ENCODE assay signal across 2 cellular contexts in genomic region chr16:88456356-88457292, GRCh38.
A peak's percentile ranks its signal among the peaks of the same experiment; 100 is the strongest.
TF ChIP-seq lines count a peak whose summit lies in the region.

No MANE protein-coding gene starts in this region.

TF ChIP-seq in A549, 52 proteins besides CTCF, POLR2A, EP300 and RAD21:
- TF ChIP-seq HMGXB4 (CRISPR knock-in tag; IDR thresholded peaks at IDR 0.05; ENCODE audit: borderline replicate concordance), result no peak
- TF ChIP-seq SREBF2 (IDR thresholded peaks at IDR 0.05), result no peak

TF ChIP-seq in HepG2, 621 proteins besides CTCF, POLR2A, EP300 and RAD21 (continued from another document):
- TF ChIP-seq TIGD3 (CRISPR knock-in tag; IDR thresholded peaks at IDR 0.05; ENCODE audit: borderline replicate concordance) (no peak), MXI1 (IDR thresholded peaks at IDR 0.05; ENCODE audit: borderline replicate concordance, low read depth, low read length) (0 out of 3 replicates have a peak, but pooled peaks have one; percentile 11), AGO2 (optimal IDR thresholded peaks at IDR 0.05; ENCODE audit: low read depth, low read length) (peak; percentile 21), SAFB2 (CRISPR knock-in tag; IDR thresholded peaks at IDR 0.05; ENCODE audit: borderline replicate concordance, low read depth) (no peak), ZNF282 (IDR thresholded peaks at IDR 0.05; ENCODE audit: partially characterized antibody) (no peak), ZMYM3 (CRISPR knock-in tag; IDR thresholded peaks at IDR 0.05) (peak; percentile 27), MTA1 (CRISPR knock-in tag; IDR thresholded peaks at IDR 0.05; ENCODE audit: borderline replicate concordance) (0 out of 2 replicates have a peak, but pooled peaks have one; percentile 6), AKAP8 (CRISPR knock-in tag; IDR thresholded peaks at IDR 0.05) (no peak), JUND (CRISPR knock-in tag; IDR thresholded peaks at IDR 0.05) (no peak), MATR3 (CRISPR knock-in tag; IDR thresholded peaks at IDR 0.05) (no peak), TFDP1 (CRISPR knock-in tag; IDR thresholded peaks at IDR 0.05; ENCODE audit: borderline replicate concordance) (no peak), ZNF629 (CRISPR knock-in tag; conservative IDR thresholded peaks at IDR 0.05) (peak; percentile 39; the same call in 1 of the 2 replicates), FIP1L1 (IDR thresholded peaks at IDR 0.05; ENCODE audit: borderline replicate concordance, insufficient read depth, low read depth, low read length) (0 out of 2 replicates have a peak, but pooled peaks have one; percentile 45), HNRNPL (IDR thresholded peaks at IDR 0.05; ENCODE audit: low read depth, low read length) (peak; percentile 95), KLF11 (CRISPR knock-in tag; IDR thresholded peaks at IDR 0.05) (no peak)
- TF ChIP-seq, protein P1, sequence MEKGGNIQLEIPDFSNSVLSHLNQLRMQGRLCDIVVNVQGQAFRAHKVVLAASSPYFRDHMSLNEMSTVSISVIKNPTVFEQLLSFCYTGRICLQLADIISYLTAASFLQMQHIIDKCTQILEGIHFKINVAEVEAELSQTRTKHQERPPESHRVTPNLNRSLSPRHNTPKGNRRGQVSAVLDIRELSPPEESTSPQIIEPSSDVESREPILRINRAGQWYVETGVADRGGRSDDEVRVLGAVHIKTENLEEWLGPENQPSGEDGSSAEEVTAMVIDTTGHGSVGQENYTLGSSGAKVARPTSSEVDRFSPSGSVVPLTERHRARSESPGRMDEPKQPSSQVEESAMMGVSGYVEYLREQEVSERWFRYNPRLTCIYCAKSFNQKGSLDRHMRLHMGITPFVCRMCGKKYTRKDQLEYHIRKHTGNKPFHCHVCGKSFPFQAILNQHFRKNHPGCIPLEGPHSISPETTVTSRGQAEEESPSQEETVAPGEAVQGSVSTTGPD (CRISPR knock-in tag; IDR thresholded peaks at IDR 0.05), result no peak
- TF ChIP-seq, protein P2, sequence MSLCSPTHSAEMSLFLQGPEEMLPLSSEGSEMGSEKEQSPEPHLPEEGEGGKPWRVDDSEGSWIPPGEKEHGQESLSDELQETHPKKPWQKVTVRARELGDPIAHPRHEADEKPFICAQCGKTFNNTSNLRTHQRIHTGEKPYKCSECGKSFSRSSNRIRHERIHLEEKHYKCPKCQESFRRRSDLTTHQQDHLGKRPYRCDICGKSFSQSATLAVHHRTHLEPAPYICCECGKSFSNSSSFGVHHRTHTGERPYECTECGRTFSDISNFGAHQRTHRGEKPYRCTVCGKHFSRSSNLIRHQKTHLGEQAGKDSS (CRISPR knock-in tag; IDR thresholded peaks at IDR 0.05; ENCODE audit: borderline replicate concordance, low read depth), result peak; percentile 97
- TF ChIP-seq, protein P3, sequence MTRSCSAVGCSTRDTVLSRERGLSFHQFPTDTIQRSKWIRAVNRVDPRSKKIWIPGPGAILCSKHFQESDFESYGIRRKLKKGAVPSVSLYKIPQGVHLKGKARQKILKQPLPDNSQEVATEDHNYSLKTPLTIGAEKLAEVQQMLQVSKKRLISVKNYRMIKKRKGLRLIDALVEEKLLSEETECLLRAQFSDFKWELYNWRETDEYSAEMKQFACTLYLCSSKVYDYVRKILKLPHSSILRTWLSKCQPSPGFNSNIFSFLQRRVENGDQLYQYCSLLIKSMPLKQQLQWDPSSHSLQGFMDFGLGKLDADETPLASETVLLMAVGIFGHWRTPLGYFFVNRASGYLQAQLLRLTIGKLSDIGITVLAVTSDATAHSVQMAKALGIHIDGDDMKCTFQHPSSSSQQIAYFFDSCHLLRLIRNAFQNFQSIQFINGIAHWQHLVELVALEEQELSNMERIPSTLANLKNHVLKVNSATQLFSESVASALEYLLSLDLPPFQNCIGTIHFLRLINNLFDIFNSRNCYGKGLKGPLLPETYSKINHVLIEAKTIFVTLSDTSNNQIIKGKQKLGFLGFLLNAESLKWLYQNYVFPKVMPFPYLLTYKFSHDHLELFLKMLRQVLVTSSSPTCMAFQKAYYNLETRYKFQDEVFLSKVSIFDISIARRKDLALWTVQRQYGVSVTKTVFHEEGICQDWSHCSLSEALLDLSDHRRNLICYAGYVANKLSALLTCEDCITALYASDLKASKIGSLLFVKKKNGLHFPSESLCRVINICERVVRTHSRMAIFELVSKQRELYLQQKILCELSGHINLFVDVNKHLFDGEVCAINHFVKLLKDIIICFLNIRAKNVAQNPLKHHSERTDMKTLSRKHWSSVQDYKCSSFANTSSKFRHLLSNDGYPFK (CRISPR knock-in tag; IDR thresholded peaks at IDR 0.05; ENCODE audit: borderline replicate concordance), result no peak
- TF ChIP-seq, protein P4, sequence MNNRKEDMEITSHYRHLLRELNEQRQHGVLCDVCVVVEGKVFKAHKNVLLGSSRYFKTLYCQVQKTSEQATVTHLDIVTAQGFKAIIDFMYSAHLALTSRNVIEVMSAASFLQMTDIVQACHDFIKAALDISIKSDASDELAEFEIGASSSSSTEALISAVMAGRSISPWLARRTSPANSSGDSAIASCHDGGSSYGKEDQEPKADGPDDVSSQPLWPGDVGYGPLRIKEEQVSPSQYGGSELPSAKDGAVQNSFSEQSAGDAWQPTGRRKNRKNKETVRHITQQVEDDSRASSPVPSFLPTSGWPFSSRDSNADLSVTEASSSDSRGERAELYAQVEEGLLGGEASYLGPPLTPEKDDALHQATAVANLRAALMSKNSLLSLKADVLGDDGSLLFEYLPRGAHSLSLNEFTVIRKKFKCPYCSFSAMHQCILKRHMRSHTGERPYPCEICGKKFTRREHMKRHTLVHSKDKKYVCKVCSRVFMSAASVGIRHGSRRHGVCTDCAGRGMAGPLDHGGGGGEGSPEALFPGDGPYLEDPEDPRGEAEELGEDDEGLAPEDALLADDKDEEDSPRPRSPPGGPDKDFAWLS (CRISPR knock-in tag; IDR thresholded peaks at IDR 0.05; ENCODE audit: borderline replicate concordance), result 0 out of 2 replicates have a peak, but pooled peaks have one; percentile 25
- TF ChIP-seq, protein P5, sequence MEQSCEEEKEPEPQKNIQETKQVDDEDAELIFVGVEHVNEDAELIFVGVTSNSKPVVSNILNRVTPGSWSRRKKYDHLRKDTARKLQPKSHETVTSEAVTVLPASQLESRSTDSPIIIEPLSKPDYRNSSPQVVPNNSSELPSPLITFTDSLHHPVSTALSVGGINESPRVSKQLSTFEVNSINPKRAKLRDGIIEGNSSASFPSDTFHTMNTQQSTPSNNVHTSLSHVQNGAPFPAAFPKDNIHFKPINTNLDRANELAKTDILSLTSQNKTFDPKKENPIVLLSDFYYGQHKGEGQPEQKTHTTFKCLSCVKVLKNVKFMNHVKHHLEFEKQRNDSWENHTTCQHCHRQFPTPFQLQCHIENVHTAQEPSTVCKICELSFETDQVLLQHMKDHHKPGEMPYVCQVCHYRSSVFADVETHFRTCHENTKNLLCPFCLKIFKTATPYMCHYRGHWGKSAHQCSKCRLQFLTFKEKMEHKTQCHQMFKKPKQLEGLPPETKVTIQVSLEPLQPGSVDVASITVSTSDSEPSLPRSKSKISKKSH (CRISPR knock-in tag; IDR thresholded peaks at IDR 0.05; ENCODE audit: borderline replicate concordance), result no peak
- TF ChIP-seq, protein P6, sequence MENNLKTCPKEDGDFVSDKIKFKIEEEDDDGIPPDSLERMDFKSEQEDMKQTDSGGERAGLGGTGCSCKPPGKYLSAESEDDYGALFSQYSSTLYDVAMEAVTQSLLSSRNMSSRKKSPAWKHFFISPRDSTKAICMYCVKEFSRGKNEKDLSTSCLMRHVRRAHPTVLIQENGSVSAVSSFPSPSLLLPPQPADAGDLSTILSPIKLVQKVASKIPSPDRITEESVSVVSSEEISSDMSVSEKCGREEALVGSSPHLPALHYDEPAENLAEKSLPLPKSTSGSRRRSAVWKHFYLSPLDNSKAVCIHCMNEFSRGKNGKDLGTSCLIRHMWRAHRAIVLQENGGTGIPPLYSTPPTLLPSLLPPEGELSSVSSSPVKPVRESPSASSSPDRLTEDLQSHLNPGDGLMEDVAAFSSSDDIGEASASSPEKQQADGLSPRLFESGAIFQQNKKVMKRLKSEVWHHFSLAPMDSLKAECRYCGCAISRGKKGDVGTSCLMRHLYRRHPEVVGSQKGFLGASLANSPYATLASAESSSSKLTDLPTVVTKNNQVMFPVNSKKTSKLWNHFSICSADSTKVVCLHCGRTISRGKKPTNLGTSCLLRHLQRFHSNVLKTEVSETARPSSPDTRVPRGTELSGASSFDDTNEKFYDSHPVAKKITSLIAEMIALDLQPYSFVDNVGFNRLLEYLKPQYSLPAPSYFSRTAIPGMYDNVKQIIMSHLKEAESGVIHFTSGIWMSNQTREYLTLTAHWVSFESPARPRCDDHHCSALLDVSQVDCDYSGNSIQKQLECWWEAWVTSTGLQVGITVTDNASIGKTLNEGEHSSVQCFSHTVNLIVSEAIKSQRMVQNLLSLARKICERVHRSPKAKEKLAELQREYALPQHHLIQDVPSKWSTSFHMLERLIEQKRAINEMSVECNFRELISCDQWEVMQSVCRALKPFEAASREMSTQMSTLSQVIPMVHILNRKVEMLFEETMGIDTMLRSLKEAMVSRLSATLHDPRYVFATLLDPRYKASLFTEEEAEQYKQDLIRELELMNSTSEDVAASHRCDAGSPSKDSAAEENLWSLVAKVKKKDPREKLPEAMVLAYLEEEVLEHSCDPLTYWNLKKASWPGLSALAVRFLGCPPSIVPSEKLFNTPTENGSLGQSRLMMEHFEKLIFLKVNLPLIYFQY (CRISPR knock-in tag; IDR thresholded peaks at IDR 0.05; ENCODE audit: borderline replicate concordance), result no peak
